In the genomic region with DNA sequence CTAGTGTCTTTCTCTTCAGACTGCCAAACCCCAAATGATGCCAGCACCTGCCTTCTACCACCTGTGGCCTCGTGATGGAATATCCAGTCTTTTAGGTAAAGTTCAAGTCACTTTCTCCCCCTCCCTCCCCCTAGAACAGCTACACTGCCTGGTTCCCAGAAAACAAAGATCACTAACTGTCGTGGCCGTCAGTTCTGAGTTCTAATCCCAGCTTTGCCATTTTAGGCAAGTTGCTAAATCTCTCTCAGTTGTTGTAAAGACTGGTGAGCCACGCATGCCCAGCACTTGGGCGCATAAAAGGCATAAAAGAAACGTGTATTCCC, we compare ENCODE assay signal across 8 cellular contexts. TPM values are rescaled to one million over a fixed set of nuclear protein-coding genes. Genes with fewer than 3 reads are reported as not detected.
A peak's percentile ranks its signal among the peaks of the same experiment; 100 is the strongest.
DNase-seq lines count a peak whose midpoint lies in the region; ATAC-seq lines count a peak whose summit lies in the region.

No MANE protein-coding gene starts in this region.

- peaks cover 77% of the 10 kb centered on the region for H3K4me1 Mint-ChIP-seq in activated CD8-positive, alpha-beta T cell treated with anti-CD3 and anti-CD28 coated beads, Interleukin-2, amount 10 ng/mL, durations not matched to agents 7 days and 5 days (ENCODE audit: low read depth)

- no peaks in the 10 kb centered on the region for H3K36me3 ChIP-seq in stomach smooth muscle (ENCODE audit: control insufficient read depth in 2 of 2, insufficient read depth in 2 of 2, low read length in 2 of 2)

- H3K4me3 ChIP-seq in iPS-18c (ENCODE audit: insufficient read depth, low read depth, low read length), result peak overlapping the region; percentile 26; the same call in 1 of the 2 replicates
- H3K4me3 ChIP-seq in stomach smooth muscle (ENCODE audit: low read length in 2 of 2), result peak overlapping the region; percentile 47 to 89

- H3K9ac ChIP-seq in stomach smooth muscle (ENCODE audit: low read length in 2 of 2), result peak overlapping the region; percentile 76 to 78

- POLR2A ChIA-PET in activated CD8-positive, alpha-beta T cell treated with anti-CD3 and anti-CD28 coated beads, Interleukin-2, amount 10 ng/mL, durations not matched to agents 7 days and 5 days (lab: Charles Lee), result interaction anchor here (0.6 to 3.8 kb wide), 13 partner anchors 10 to 381 kb away, joined by 3 to 56 read pairs (median 4); partner anchors contain the start of genes CLSPN and THRAP3

- peaks cover 59% of the 10 kb centered on the region for H3K4me1 ChIP-seq in stomach smooth muscle (ENCODE audit: control insufficient read depth, insufficient read depth, low read length)

- no peak for ATAC-seq in activated CD8-positive, alpha-beta T cell treated with anti-CD3 and anti-CD28 coated beads, Interleukin-2, amount 10 ng/mL, durations not matched to agents 7 days and 5 days
- no peak for ATAC-seq in GM18858 (IDR thresholded peaks at IDR 0.05; ENCODE audit: unreplicated experiment)
- ATAC-seq in HG03139 (IDR thresholded peaks at IDR 0.05; ENCODE audit: unreplicated experiment), result no peak

- peaks cover 14% of the 10 kb centered on the region for H3K36me3 Mint-ChIP-seq in activated CD8-positive, alpha-beta T cell treated with anti-CD3 and anti-CD28 coated beads, Interleukin-2, amount 10 ng/mL, durations not matched to agents 7 days and 5 days (ENCODE audit: low read depth)

- H3K27ac ChIP-seq in stomach smooth muscle (ENCODE audit: low read length), result peak overlapping the region; percentile 99

- H3K9me3 ChIP-seq in iPS-18c (ENCODE audit: control insufficient read depth, insufficient read depth, low read length) (peaks cover 3% of the 10 kb centered on the region), stomach smooth muscle (ENCODE audit: control insufficient read depth in 2 of 2, low read length in 2 of 2) (no peaks in the 10 kb centered on the region)

- peak overlapping the region; percentile 97 for H3K4me3 Mint-ChIP-seq in activated CD8-positive, alpha-beta T cell treated with anti-CD3 and anti-CD28 coated beads, Interleukin-2, amount 10 ng/mL, durations not matched to agents 7 days and 5 days

- no peaks in the 10 kb centered on the region for H3K27me3 ChIP-seq in stomach smooth muscle (ENCODE audit: control insufficient read depth in 1 of 2, insufficient read depth in 2 of 2, low read length in 2 of 2)

- CTCF ChIA-PET in activated CD8-positive, alpha-beta T cell treated with anti-CD3 and anti-CD28 coated beads, Interleukin-2, amount 10 ng/mL, durations not matched to agents 7 days and 5 days (lab: Charles Lee), result interaction anchor here (0.6 to 6.3 kb wide), 48 partner anchors 8 to 274 kb away, joined by 3 to 209 read pairs (median 6); partner anchors contain the start of genes EVA1B, LSM10, SH3D21 and STK40

- H3K27ac Mint-ChIP-seq in activated CD8-positive, alpha-beta T cell treated with anti-CD3 and anti-CD28 coated beads, Interleukin-2, amount 10 ng/mL, durations not matched to agents 7 days and 5 days, result peak overlapping the region; percentile 97

- DNase-seq in NCI-H82 (lab: John Stamatoyannopoulos, UW) (peak; percentile 51), NCI-H82 treated with DMSO at 0.1 percent for 48 hours (lab: John Stamatoyannopoulos, UW; ENCODE audit: unreplicated experiment) (no peak), GM19238 (ENCODE audit: insufficient read length, low spot score) (no peak)
- no peak for DNase-seq in activated CD8-positive, alpha-beta T cell treated with anti-CD3 and anti-CD28 coated beads, Interleukin-2, amount 10 ng/mL, durations not matched to agents 7 days and 5 days

- no peaks in the 10 kb centered on the region for H3K27me3 Mint-ChIP-seq in activated CD8-positive, alpha-beta T cell treated with anti-CD3 and anti-CD28 coated beads, Interleukin-2, amount 10 ng/mL, durations not matched to agents 7 days and 5 days (ENCODE audit: low read depth)

- no peaks in the 10 kb centered on the region for H3K9me3 Mint-ChIP-seq in activated CD8-positive, alpha-beta T cell treated with anti-CD3 and anti-CD28 coated beads, Interleukin-2, amount 10 ng/mL, durations not matched to agents 7 days and 5 days (ENCODE audit: insufficient read depth)

RNA-seq across cellular contexts. Expression of gene TRAPPC3, which starts 0.6 kb away (rescaled TPM):
- total RNA-seq in activated CD8-positive, alpha-beta T cell treated with anti-CD3 and anti-CD28 coated beads, Interleukin-2, amount 10 ng/mL, durations not matched to agents 7 days and 5 days, result 10 to 100 TPM; 55.6 to 56.4 TPM

RNA-seq across cellular contexts. Expression of gene MAP7D1, which starts 6.0 kb away (rescaled TPM):
- total RNA-seq in activated CD8-positive, alpha-beta T cell treated with anti-CD3 and anti-CD28 coated beads, Interleukin-2, amount 10 ng/mL, durations not matched to agents 7 days and 5 days, result 100 to 1,000 TPM; 235 to 245 TPM

RNA-seq across cellular contexts. Expression of gene COL8A2, which starts 24.9 kb away (rescaled TPM):
- total RNA-seq in activated CD8-positive, alpha-beta T cell treated with anti-CD3 and anti-CD28 coated beads, Interleukin-2, amount 10 ng/mL, durations not matched to agents 7 days and 5 days, result under 1 TPM in 1 of 2 experiments, not detected in 1; 0.08 TPM
